In the genomic region with DNA sequence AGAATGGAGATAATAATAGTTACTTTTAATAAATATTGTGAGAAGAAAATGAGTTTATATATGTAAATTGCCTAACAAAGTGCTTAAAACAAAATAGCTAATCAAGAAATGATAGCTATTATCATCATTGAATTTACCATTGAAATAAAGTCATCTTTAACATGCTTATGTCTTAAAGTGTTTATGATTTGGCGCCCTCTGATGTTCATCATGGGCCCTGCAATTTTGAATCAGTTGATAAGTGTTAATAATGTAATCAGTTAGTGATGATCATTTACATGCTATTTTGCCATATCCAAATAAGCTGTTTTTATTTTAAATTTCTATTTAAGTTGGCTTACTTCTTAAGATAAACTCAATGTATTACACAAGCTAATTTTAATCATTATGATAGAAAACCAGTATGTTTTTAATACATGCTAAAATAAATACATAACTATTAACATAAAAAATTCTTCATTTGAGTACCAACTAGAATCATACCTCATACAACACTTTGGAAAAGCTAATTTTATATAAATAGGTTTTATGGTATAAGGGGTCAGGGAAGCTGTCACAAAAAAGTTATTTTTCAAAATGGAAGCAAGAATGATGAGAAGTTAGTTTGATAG, we compare ENCODE assay signal across 8 cellular contexts. TPM values are rescaled to one million over a fixed set of nuclear protein-coding genes. Genes with fewer than 3 reads are reported as not detected.
DNase-seq lines count a peak whose midpoint lies in the region; ATAC-seq and TF ChIP-seq lines count a peak whose summit lies in the region.

No MANE protein-coding gene starts in this region.

- H3K27ac Mint-ChIP-seq in HFFc6: no peak overlapping the region

- TF ChIP-seq EP300 in gastroesophageal sphincter (IDR thresholded peaks at IDR 0.05): no peak

- H3K27me3 Mint-ChIP-seq in HFFc6 (ENCODE audit: insufficient read depth): no peaks in the 10 kb centered on the region; the same call in 1 of the 2 replicates

- H3K27me3 ChIP-seq in gastroesophageal sphincter: no peaks in the 10 kb centered on the region

- no peak for ATAC-seq in gastroesophageal sphincter

- peaks cover 33% of the 10 kb centered on the region for H3K36me3 Mint-ChIP-seq in HFFc6 (ENCODE audit: low read depth)

- no peaks in the 10 kb centered on the region; the same call in 1 of the 2 replicates for H3K4me1 Mint-ChIP-seq in HFFc6 (ENCODE audit: low read depth)

- H3K9me3 ChIP-seq in gastroesophageal sphincter: peaks cover 0 to 28% (median 0%) of the 10 kb centered on the region in 3 donors

- no peaks in the 10 kb centered on the region for H3K4me1 ChIP-seq in gastroesophageal sphincter

- no peak for TF ChIP-seq POLR2A in gastroesophageal sphincter (IDR thresholded peaks at IDR 0.05)

- peak; percentile 94 for TF ChIP-seq CTCF in HFFc6 (IDR thresholded peaks at IDR 0.05)
- TF ChIP-seq CTCF in gastroesophageal sphincter (IDR thresholded peaks at IDR 0.05): peak; percentile 72 to 84 (median 78)
- peak; percentile 87 for TF ChIP-seq CTCF in retinal pigment epithelial cell (conservative IDR thresholded peaks at IDR 0.05; ENCODE audit: low read depth, low read length)

- H3K27ac ChIP-seq in gastroesophageal sphincter: no peak overlapping the region

- H3K9me3 Mint-ChIP-seq in HFFc6: peaks cover 33% of the 10 kb centered on the region

- DNase-seq in DMS53 treated with DMSO at 0.1 percent for 48 hours (lab: John Stamatoyannopoulos, UW; ENCODE audit: unreplicated experiment) (peak; percentile 26), HFFc6 (peak; percentile 27), NCI-H345 treated with DMSO at 0.1 percent for 48 hours (lab: John Stamatoyannopoulos, UW; ENCODE audit: unreplicated experiment) (peak; percentile 22), activated T-cell treated with anti-CD3 and anti-CD28 coated beads for 4 hours (peak; percentile 17), retinal pigment epithelial cell (ENCODE audit: low read depth) (no peak), retina (no peak), occipital lobe (lab: John Stamatoyannopoulos, UW) (no peak)

- 0% methylated on average over 1 of the region's 1 CpG for WGBS in gastroesophageal sphincter (ENCODE audit: low coverage in 1 of 2), 2 donors

- no peaks in the 10 kb centered on the region for H3K36me3 ChIP-seq in gastroesophageal sphincter

- H3K4me3 ChIP-seq in gastroesophageal sphincter (no peak overlapping the region), retinal pigment epithelial cell (ENCODE audit: low read length) (no peak overlapping the region)

- no peak overlapping the region for H3K4me3 Mint-ChIP-seq in HFFc6

RNA-seq across cellular contexts. Expression of gene TPD52L1, which starts 39.2 kb away (rescaled TPM):
- total RNA-seq in HFFc6 (2021; fragmentation: NEBNext Ultra II Directional; extraction: Animal tissue kit (Norgen Biotek cat#: 25700)): 10 to 100 TPM; 11.0 to 36.8 (median 11.7) TPM
- total RNA-seq in gastroesophageal sphincter (10 to 100 TPM; 11.2 to 59.7 (median 20.2) TPM), occipital lobe (1.4 TPM)

Comparison
In these comparisons a context has a peak if more than half of its experiments do, and no peak if none do; other contexts are left out.
1. DNase-seq: peak in DMS53 treated with DMSO at 0.1 percent for 48 hours (single experiment), HFFc6 (single experiment), NCI-H345 treated with DMSO at 0.1 percent for 48 hours (single experiment) and activated T-cell treated with anti-CD3 and anti-CD28 coated beads for 4 hours (single experiment); none in retinal pigment epithelial cell (single experiment), retina (single experiment) and occipital lobe (single experiment).
2. Peak in every context shown above with its lines, with median percentiles within 50 percentile points of each other: CTCF ChIP-seq.